1 cellular context compared by ENCODE assay signal in genomic region chr5:69042915-69043795, GRCh38.
TF ChIP-seq lines count a peak whose summit lies in the region.

No MANE protein-coding gene starts in this region.

TF ChIP-seq in HepG2, 621 proteins besides CTCF, POLR2A, EP300 and RAD21 (continued from another document and continues in another):
- TF ChIP-seq ZBTB40 (IDR thresholded peaks at IDR 0.05), result no peak
- no peak for TF ChIP-seq ZBTB40 (CRISPR knock-in tag; IDR thresholded peaks at IDR 0.05)
- TF ChIP-seq BHLHE40 (IDR thresholded peaks at IDR 0.05; ENCODE audit: low read length), result no peak
- TF ChIP-seq ZNF703 (CRISPR knock-in tag; IDR thresholded peaks at IDR 0.05; ENCODE audit: borderline replicate concordance), result no peak
- no peak for TF ChIP-seq ATF7 (IDR thresholded peaks at IDR 0.05)
- no peak for TF ChIP-seq ATF7 (CRISPR knock-in tag; IDR thresholded peaks at IDR 0.05)
- peak; percentile 55; the same call in 1 of the 2 replicates for TF ChIP-seq MXD4 (CRISPR knock-in tag; IDR thresholded peaks at IDR 0.05)
- peak; percentile 64; the same call in 1 of the 2 replicates for TF ChIP-seq BRD4 (CRISPR knock-in tag; IDR thresholded peaks at IDR 0.05)
- TF ChIP-seq ZMYM3 (CRISPR knock-in tag; IDR thresholded peaks at IDR 0.05), result no peak
- no peak for TF ChIP-seq ZBTB42 (CRISPR knock-in tag; IDR thresholded peaks at IDR 0.05)
- no peak for TF ChIP-seq ZNF10 (CRISPR knock-in tag; IDR thresholded peaks at IDR 0.05; ENCODE audit: borderline replicate concordance, low read depth)
- no peak for TF ChIP-seq ZNF24 (IDR thresholded peaks at IDR 0.05)
- 0 out of 2 replicates have a peak, but pooled peaks have one; percentile 65 for TF ChIP-seq KAT7 (CRISPR knock-in tag; IDR thresholded peaks at IDR 0.05; ENCODE audit: borderline replicate concordance)
- no peak for TF ChIP-seq SYNCRIP (IDR thresholded peaks at IDR 0.05; ENCODE audit: insufficient read depth, low read depth, low read length)
- no peak for TF ChIP-seq LCORL (IDR thresholded peaks at IDR 0.05)
- TF ChIP-seq LCORL (CRISPR knock-in tag; IDR thresholded peaks at IDR 0.05), result no peak
- no peak for TF ChIP-seq ZNF749 (CRISPR knock-in tag; IDR thresholded peaks at IDR 0.05; ENCODE audit: borderline replicate concordance)
- no peak for TF ChIP-seq PRMT3 (CRISPR knock-in tag; IDR thresholded peaks at IDR 0.05; ENCODE audit: borderline replicate concordance, low read depth)
- no peak for TF ChIP-seq CSRNP2 (CRISPR knock-in tag; conservative IDR thresholded peaks at IDR 0.05; ENCODE audit: low read depth)
- TF ChIP-seq ATM (IDR thresholded peaks at IDR 0.05; ENCODE audit: borderline replicate concordance), result no peak
- TF ChIP-seq DRAP1 (CRISPR knock-in tag; IDR thresholded peaks at IDR 0.05), result no peak
- no peak for TF ChIP-seq HCFC1 (IDR thresholded peaks at IDR 0.05; ENCODE audit: low read depth, low read length)
- TF ChIP-seq ZBTB25 (CRISPR knock-in tag; IDR thresholded peaks at IDR 0.05), result peak; percentile 22
- no peak for TF ChIP-seq ZNF678 (CRISPR knock-in tag; IDR thresholded peaks at IDR 0.05)
- TF ChIP-seq ZNF629 (CRISPR knock-in tag; conservative IDR thresholded peaks at IDR 0.05), result no peak
- no peak for TF ChIP-seq ZHX2 (IDR thresholded peaks at IDR 0.05; ENCODE audit: low read depth)
- no peak for TF ChIP-seq ZHX2 (CRISPR knock-in tag; IDR thresholded peaks at IDR 0.05; ENCODE audit: borderline replicate concordance)
- no peak for TF ChIP-seq ZBTB26 (CRISPR knock-in tag; IDR thresholded peaks at IDR 0.05; ENCODE audit: borderline replicate concordance)
- 0 out of 2 replicates have a peak, but pooled peaks have one; percentile 42 for TF ChIP-seq CCDC6 (CRISPR knock-in tag; IDR thresholded peaks at IDR 0.05)
- no peak for TF ChIP-seq NFE2L2 (IDR thresholded peaks at IDR 0.05; ENCODE audit: low read length)
- peak; percentile 83 for TF ChIP-seq STAG1 (CRISPR knock-in tag; IDR thresholded peaks at IDR 0.05)
- TF ChIP-seq MYPOP (CRISPR knock-in tag; IDR thresholded peaks at IDR 0.05), result no peak
- peak; percentile 69 for TF ChIP-seq SMC3 (IDR thresholded peaks at IDR 0.05; ENCODE audit: low read length)
- no peak for TF ChIP-seq PAF1 (CRISPR knock-in tag; IDR thresholded peaks at IDR 0.05)
- no peak for TF ChIP-seq FOXO4 (CRISPR knock-in tag; conservative IDR thresholded peaks at IDR 0.05)
- no peak for TF ChIP-seq NR0B2 (CRISPR knock-in tag; IDR thresholded peaks at IDR 0.05)
- no peak for TF ChIP-seq NFATC3 (CRISPR knock-in tag; IDR thresholded peaks at IDR 0.05)
- no peak for TF ChIP-seq NFE2L1 (CRISPR knock-in tag; IDR thresholded peaks at IDR 0.05; ENCODE audit: borderline replicate concordance)
